8 cellular contexts compared by ENCODE assay signal in the genomic region with DNA sequence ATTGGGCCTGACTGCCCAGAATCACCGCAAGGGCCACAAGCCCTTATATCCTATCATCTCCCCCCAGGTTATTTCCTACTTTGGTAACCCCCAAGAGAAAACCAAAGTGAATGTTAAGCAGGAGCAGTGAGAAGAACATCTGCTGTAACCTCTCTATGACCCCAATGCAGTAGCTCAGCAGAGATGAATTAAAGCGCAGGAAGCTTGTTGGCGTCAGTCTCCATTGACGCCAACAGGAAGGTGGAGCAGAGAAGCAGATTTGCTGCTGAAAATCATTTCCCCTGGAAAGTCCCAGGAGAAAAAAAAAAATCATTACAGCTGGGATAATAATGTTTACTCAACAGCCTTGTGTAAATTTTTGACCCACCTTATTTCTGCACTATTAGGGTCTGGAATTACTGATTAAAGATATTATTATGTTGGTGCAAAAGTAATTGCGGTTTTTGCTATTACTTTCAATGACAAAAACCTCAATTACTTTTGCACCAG. TPM values are rescaled to one million over a fixed set of nuclear protein-coding genes. Genes with fewer than 3 reads are reported as not detected.
DNase-seq lines count a peak whose midpoint lies in the region; TF ChIP-seq lines count a peak whose summit lies in the region.

No MANE protein-coding gene starts in this region.

- H3K4me3 ChIP-seq in fibroblast of villous mesenchyme (ENCODE audit: low read depth, low read length), result no peak overlapping the region

- DNase-seq in DMS53 treated with DMSO at 0.1 percent for 48 hours (lab: John Stamatoyannopoulos, UW; ENCODE audit: unreplicated experiment) (peak; percentile 18), GM20000 (ENCODE audit: low spot score) (peak; percentile 45), NCI-H1092 (lab: John Stamatoyannopoulos, UW) (peak; percentile 50), fibroblast of villous mesenchyme (ENCODE audit: low read depth) (peak; percentile 72), GM03348 (ENCODE audit: low spot score) (no peak), hypothalamus (lab: John Stamatoyannopoulos, UW) (no peak), GOT3 (lab: John Stamatoyannopoulos, UW) (no peak), foreskin melanocyte (no peak)

- no peak for TF ChIP-seq CTCF in GM20000 (IDR thresholded peaks at IDR 0.05; ENCODE audit: extremely low read depth, missing control alignments)
- no peak for TF ChIP-seq CTCF in fibroblast of villous mesenchyme (IDR thresholded peaks at IDR 0.05; ENCODE audit: insufficient read depth, low read depth, low read length)

RNA-seq across cellular contexts. Expression of a gene that starts 33.2 kb away (rescaled TPM):
- under 0.01 TPM in 2 replicates for total RNA-seq in fibroblast of villous mesenchyme

Comparison
In these comparisons a context has a peak if more than half of its experiments do, and no peak if none do; other contexts are left out.
1. DNase-seq: peak in DMS53 treated with DMSO at 0.1 percent for 48 hours (single experiment), GM20000 (single experiment), NCI-H1092 (single experiment) and fibroblast of villous mesenchyme (single experiment); none in GM03348 (single experiment), hypothalamus (0 of 51), GOT3 (single experiment) and foreskin melanocyte (single experiment).